In the genomic region with DNA sequence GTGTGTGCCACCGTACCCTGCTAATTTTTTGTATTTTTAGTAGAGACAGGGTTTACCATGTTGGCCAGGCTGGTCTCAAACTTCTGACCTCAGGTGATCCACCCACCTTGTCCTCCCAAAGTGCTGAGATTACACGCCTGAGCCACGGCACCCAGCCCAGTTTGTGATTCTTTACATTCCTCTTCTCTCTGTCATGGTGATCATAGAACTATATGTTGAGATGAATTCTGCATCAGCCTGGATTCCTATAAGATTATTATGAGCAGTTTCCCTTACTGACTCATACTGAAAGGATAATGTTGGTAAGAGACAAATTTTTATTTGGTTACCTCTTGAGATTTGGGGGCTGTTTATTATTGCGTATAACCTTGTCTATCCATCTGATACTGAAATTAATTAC, we compare ENCODE assay signal across 1 cellular context.
TF ChIP-seq lines count a peak whose summit lies in the region.

No MANE protein-coding gene starts in this region.

TF ChIP-seq in IMR-90, 13 proteins besides CTCF, POLR2A, EP300 and RAD21:
- TF ChIP-seq USF2 (IDR thresholded peaks at IDR 0.05; ENCODE audit: low read depth, low read length): no peak
- TF ChIP-seq BHLHE40 (IDR thresholded peaks at IDR 0.05; ENCODE audit: low read depth, low read length): no peak
- TF ChIP-seq CHD1 (IDR thresholded peaks at IDR 0.05; ENCODE audit: low read depth, low read length): no peak
- no peak for TF ChIP-seq MAFK (IDR thresholded peaks at IDR 0.05; ENCODE audit: low read depth, low read length)
- TF ChIP-seq, protein P1, sequence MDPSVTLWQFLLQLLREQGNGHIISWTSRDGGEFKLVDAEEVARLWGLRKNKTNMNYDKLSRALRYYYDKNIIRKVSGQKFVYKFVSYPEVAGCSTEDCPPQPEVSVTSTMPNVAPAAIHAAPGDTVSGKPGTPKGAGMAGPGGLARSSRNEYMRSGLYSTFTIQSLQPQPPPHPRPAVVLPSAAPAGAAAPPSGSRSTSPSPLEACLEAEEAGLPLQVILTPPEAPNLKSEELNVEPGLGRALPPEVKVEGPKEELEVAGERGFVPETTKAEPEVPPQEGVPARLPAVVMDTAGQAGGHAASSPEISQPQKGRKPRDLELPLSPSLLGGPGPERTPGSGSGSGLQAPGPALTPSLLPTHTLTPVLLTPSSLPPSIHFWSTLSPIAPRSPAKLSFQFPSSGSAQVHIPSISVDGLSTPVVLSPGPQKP (IDR thresholded peaks at IDR 0.05; ENCODE audit: borderline replicate concordance, low read depth, low read length): no peak
- TF ChIP-seq NFE2L2 (IDR thresholded peaks at IDR 0.05; ENCODE audit: low read depth, low read length): no peak
- TF ChIP-seq MXI1 (IDR thresholded peaks at IDR 0.05; ENCODE audit: borderline replicate concordance, low read depth, low read length): no peak
- TF ChIP-seq SMC3 (IDR thresholded peaks at IDR 0.05; ENCODE audit: low read depth, low read length): no peak
- no peak for TF ChIP-seq FOS (IDR thresholded peaks at IDR 0.05; ENCODE audit: low read depth, low read length)
- TF ChIP-seq RFX5 (IDR thresholded peaks at IDR 0.05; ENCODE audit: low read depth, low read length): no peak
- TF ChIP-seq RCOR1 (IDR thresholded peaks at IDR 0.05; ENCODE audit: insufficient replicate concordance, low read length): no peak
- TF ChIP-seq MAZ (IDR thresholded peaks at IDR 0.05; ENCODE audit: borderline replicate concordance, low read depth, low read length): no peak
- TF ChIP-seq CEBPB (IDR thresholded peaks at IDR 0.05; ENCODE audit: low read depth, low read length): no peak
